In the genomic region with DNA sequence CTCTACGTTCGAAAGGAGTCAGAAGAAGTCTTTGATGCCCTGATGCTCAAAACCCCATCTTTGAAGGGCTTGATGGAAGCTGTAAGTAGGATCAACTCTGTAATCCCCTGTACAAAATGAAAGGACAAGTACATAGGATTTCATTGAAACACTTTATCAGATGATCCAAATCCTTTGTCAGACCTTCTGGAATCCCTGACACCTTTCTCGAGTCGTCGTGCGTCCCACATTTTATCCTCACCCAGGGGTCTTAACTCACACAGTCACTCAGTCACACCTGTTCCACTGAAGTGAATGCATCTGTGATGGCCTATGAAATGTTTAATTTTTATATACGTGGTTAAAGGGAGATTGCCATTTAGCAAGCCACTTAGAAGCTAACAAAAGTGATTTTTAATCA, we compare ENCODE assay signal across 22 cellular contexts. TPM values are rescaled to one million over a fixed set of nuclear protein-coding genes. Genes with fewer than 3 reads are reported as not detected.
DNase-seq lines count a peak whose midpoint lies in the region; ATAC-seq, FAIRE-seq and TF ChIP-seq lines count a peak whose summit lies in the region.
"Had no signal": no experiment of that assay in that cellular context is flagged by ENCODE, and none has a peak within 500 bp of the region (broad histone marks: within the 10 kb centered on the region; RNA-seq: fewer than 3 reads in every experiment).

No MANE protein-coding gene starts in this region.

- TF ChIP-seq CTCF in HepG2 (CRISPR knock-in tag; IDR thresholded peaks at IDR 0.05) (no peak), right lobe of liver (IDR thresholded peaks at IDR 0.05) (no peak), WERI-Rb-1 (IDR thresholded peaks at IDR 0.05; ENCODE audit: low read depth, low read length) (no peak), CD14-positive monocyte (IDR thresholded peaks at IDR 0.05) (no peak)

- H4K20me1 ChIP-seq in HepG2 (ENCODE audit: insufficient read depth, low read length) = no peaks in the 10 kb centered on the region

- intact Hi-C loops in HepG2 (cut with micrococcal nuclease; ENCODE audit: unreplicated experiment) = no loop called here
- intact Hi-C loops in right lobe of liver (cut with DNase I) = no loop called here
- intact Hi-C loops in CD14-positive monocyte (cut with micrococcal nuclease) = no loop called here

- H3K27me3 Mint-ChIP-seq in CD14-positive monocyte (ENCODE audit: low read depth in 3 of 3) = peaks cover 2 to 4% (median 3%) of the 10 kb centered on the region in 3 donors
- H3K27me3 Mint-ChIP-seq: CD4-positive, alpha-beta T cell had no signal

- CTCF ChIA-PET in HepG2 (lab: Yijun Ruan, JAX; ENCODE audit: low intra/inter-chr PET ratio, low total read pairs) = no interaction called here

- peaks cover 11% of the 10 kb centered on the region for H3K4me1 Mint-ChIP-seq in CD14-positive monocyte

- H3K9ac ChIP-seq in HepG2 (ENCODE audit: insufficient read depth, low read depth, low read length) = no peak overlapping the region
- no peak overlapping the region for H3K9ac ChIP-seq in skeletal muscle tissue (ENCODE audit: low read depth in 1 of 3, low read length in 3 of 3)
- H3K9ac ChIP-seq: GM23248 had no signal

- H3K4me3 Mint-ChIP-seq in CD14-positive monocyte = no peak overlapping the region
- H3K4me3 Mint-ChIP-seq: CD4-positive, alpha-beta T cell had no signal

- ATAC-seq in HepG2 (no peak), right lobe of liver (no peak)

- H3K27me3 ChIP-seq in HepG2 (ENCODE audit: control insufficient read depth in 1 of 2, insufficient read depth in 2 of 2, low read length in 2 of 2) = no peaks in the 10 kb centered on the region
- H3K27me3 ChIP-seq in right lobe of liver = no peaks in the 10 kb centered on the region
- no peaks in the 10 kb centered on the region for H3K27me3 ChIP-seq in WERI-Rb-1 (ENCODE audit: insufficient read depth, low read depth, severe bottlenecking)
- H3K27me3 ChIP-seq in skeletal muscle tissue (ENCODE audit: control insufficient read depth in 3 of 3, insufficient read depth in 3 of 3, low read length in 3 of 3) = no peaks in the 10 kb centered on the region
- H3K27me3 ChIP-seq: BE2C had no signal

- no peak overlapping the region for H3K4me2 ChIP-seq in HepG2 (ENCODE audit: low read depth, low read length)

- BruUV-seq in HepG2 (replicated peaks; lab: Mats Ljungman, UMichigan) = TSS peak; percentile 24

- TF ChIP-seq EP300 in HepG2 (IDR thresholded peaks at IDR 0.05; ENCODE audit: low read depth in 2 of 2, low read length in 2 of 2) (no peak), HepG2 (CRISPR knock-in tag; IDR thresholded peaks at IDR 0.05; ENCODE audit: borderline replicate concordance) (no peak)

- H3K4me1 ChIP-seq in HepG2 (ENCODE audit: insufficient read depth, low read length) = no peaks in the 10 kb centered on the region
- H3K4me1 ChIP-seq in right lobe of liver = peaks cover 0 to 11% (median 4%) of the 10 kb centered on the region in 4 donors
- H3K4me1 ChIP-seq in skeletal muscle tissue (ENCODE audit: control insufficient read depth in 3 of 3, insufficient read depth in 3 of 3, low read length in 3 of 3) = peaks cover 4 to 16% (median 12%) of the 10 kb centered on the region in 3 donors
- H3K4me1 ChIP-seq: BE2C, Caco-2 had no signal

- in situ Hi-C loops in HepG2 (cut with HindIII; ENCODE audit: extremely low pct_ligation_motif_present, low pct_unique_long_range_greater_than_20kb) = no loop called here

- H3K4me3 ChIP-seq in HepG2 (replicated peaks in 1 of 3; ENCODE audit: insufficient read depth in 1 of 3, low read depth in 2 of 3, low read length in 3 of 3) (no peak overlapping the region), right lobe of liver (no peak overlapping the region), WERI-Rb-1 (ENCODE audit: low read depth, low read length) (no peak overlapping the region), skeletal muscle tissue (ENCODE audit: low read length in 3 of 3) (no peak overlapping the region)
- H3K4me3 ChIP-seq: GM23248, HAP-1 had no signal

- DNase-seq in HepG2 (ENCODE audit: low spot score) (no peak), right lobe of liver (no peak), WERI-Rb-1 (peak; percentile 59), superior temporal gyrus (ENCODE audit: extremely low spot score) (no peak), CD14-positive monocyte (ENCODE audit: low spot score) (no peak), T-helper 1 cell (no peak)
- DNase-seq: ACHN; BE2C; C1 segment of cervical spinal cord; Caco-2; CD4-positive, alpha-beta T cell; DMS153; DMS79; GDM1; GM23248; IMR-90 had no signal

- H3K36me3 Mint-ChIP-seq in CD14-positive monocyte = peaks cover 0 to 1% of the 10 kb centered on the region in 2 donors

- H3K9me3 Mint-ChIP-seq in CD14-positive monocyte = peaks cover 0 to 1% (median 0%) of the 10 kb centered on the region in 7 donors
- H3K9me3 Mint-ChIP-seq: CD4-positive, alpha-beta T cell had no signal

- over 99% methylated on average over 7 of the region's 7 CpGs for WGBS in HepG2 (ENCODE audit: low lambda C conversion rate)
- WGBS in right lobe of liver (ENCODE audit: insufficient coverage, low coverage, low lambda C conversion rate, missing lambda C conversion rate) = 78% methylated on average over 6 of the region's 7 CpGs

- H3K27ac Mint-ChIP-seq in CD14-positive monocyte = peak overlapping the region in 1 of 7 donors; percentile 15
- H3K27ac Mint-ChIP-seq: CD4-positive, alpha-beta T cell had no signal

- H3K36me3 ChIP-seq in HepG2 (replicated peaks in 1 of 2; ENCODE audit: control insufficient read depth in 1 of 2, insufficient read depth in 2 of 2, low read length in 2 of 2) (peaks cover 18 to 79% of the 10 kb centered on the region in 2 experiments), right lobe of liver (peaks cover 0 to 5% (median 3%) of the 10 kb centered on the region in 4 donors), WERI-Rb-1 (peaks cover 84% of the 10 kb centered on the region), skeletal muscle tissue (ENCODE audit: control insufficient read depth in 3 of 3, insufficient read depth in 3 of 3, low read length in 3 of 3) (peaks cover 0 to 9% (median 0%) of the 10 kb centered on the region in 3 donors)
- H3K36me3 ChIP-seq: BE2C had no signal

- TF ChIP-seq RAD21 in HepG2 (CRISPR knock-in tag; IDR thresholded peaks at IDR 0.05) = no peak

- H3K27ac ChIP-seq in HepG2 (ENCODE audit: extremely low read length, insufficient read depth, low read length) (no peak overlapping the region), right lobe of liver (no peak overlapping the region), WERI-Rb-1 (no peak overlapping the region; the same call in 1 of the 2 replicates), skeletal muscle tissue (ENCODE audit: low read depth, low read length) (peak overlapping the region; percentile 62)
- H3K27ac ChIP-seq: GM23248, HL-60 had no signal

- POLR2A ChIA-PET in HepG2 (lab: Yijun Ruan, JAX) = no interaction called here

- no peaks in the 10 kb centered on the region for H3K79me2 ChIP-seq in HepG2 (ENCODE audit: insufficient read depth, low read length)

- no peak overlapping the region for H2AFZ ChIP-seq in HepG2 (ENCODE audit: low read length)
- H2AFZ ChIP-seq: GM23248 had no signal

- no peak for TF ChIP-seq POLR2A in HepG2 (IDR thresholded peaks at IDR 0.05; ENCODE audit: insufficient read depth in 1 of 2, low read depth in 2 of 2, low read length in 2 of 2)
- no peak for TF ChIP-seq POLR2A in right lobe of liver (IDR thresholded peaks at IDR 0.05)

- H3K9me3 ChIP-seq in HepG2 (ENCODE audit: low read length) = no peaks in the 10 kb centered on the region
- H3K9me3 ChIP-seq in right lobe of liver = no peaks in the 10 kb centered on the region
- H3K9me3 ChIP-seq in WERI-Rb-1 (ENCODE audit: severe bottlenecking) = no peaks in the 10 kb centered on the region
- no peaks in the 10 kb centered on the region for H3K9me3 ChIP-seq in skeletal muscle tissue (ENCODE audit: control insufficient read depth in 3 of 3, low read length in 3 of 3)
- H3K9me3 ChIP-seq: BE2C, Caco-2, HAP-1 had no signal

- no peak for FAIRE-seq in HepG2 (lab: Jason Lieb, UNC)
- FAIRE-seq: A204.1, GM12892, GM18507 had no signal

RNA-seq across cellular contexts. Expression of a gene that starts 44.8 kb away (rescaled TPM):
- 10.6 and 12.0 TPM in 2 replicates for total RNA-seq in HepG2 (2016; rRNA removed; fragmentation: Illumina TruSeq; extraction: Trizol)
- 5.6 and 8.3 TPM in 2 replicates for total RNA-seq in HepG2 (2016; cell fraction: cytosol; rRNA removed; fragmentation: Illumina TruSeq; extraction: Trizol; ENCODE audit: low read depth)
- 10.0 and 12.7 TPM in 2 replicates for total RNA-seq in HepG2 (2016; cell fraction: insoluble cytoplasmic fraction; rRNA removed; fragmentation: Illumina TruSeq; extraction: Trizol)
- 5.3 and 6.5 TPM in 2 replicates for total RNA-seq in HepG2 (2016; cell fraction: membrane; rRNA removed; fragmentation: Illumina TruSeq; extraction: Trizol)
- total RNA-seq in HepG2 (2016; cell fraction: nucleus; rRNA removed; fragmentation: Illumina TruSeq; extraction: Trizol) = 19.5 and 21.6 TPM in 2 replicates
- 9.3 and 13.5 TPM in 2 replicates for polyA plus RNA-seq in HepG2 (2011; rRNA removed)
- polyA plus RNA-seq in HepG2 (2011; cell fraction: cytosol; rRNA removed) = 4.2 and 6.2 TPM in 2 replicates
- polyA plus RNA-seq in HepG2 (2011; cell fraction: nucleus; rRNA removed) = 25.1 and 30.9 TPM in 2 replicates
- 7.4 and 11.8 TPM in 2 replicates for polyA plus RNA-seq in HepG2 (2012)
- 0.66 and 1.2 TPM in 2 replicates for polyA plus RNA-seq in HepG2 (2016; cell fraction: cytosol; fragmentation: Illumina TruSeq; extraction: Trizol; ENCODE audit: low read depth)
- 8.6 and 8.8 TPM in 2 replicates for polyA plus RNA-seq in HepG2 (2016; cell fraction: insoluble cytoplasmic fraction; fragmentation: Illumina TruSeq; extraction: Trizol; ENCODE audit: low read depth)
- 1.7 and 1.9 TPM in 2 replicates for polyA plus RNA-seq in HepG2 (2016; cell fraction: membrane; fragmentation: Illumina TruSeq; extraction: Trizol; ENCODE audit: low read depth)
- 24.2 and 25.3 TPM in 2 replicates for polyA plus RNA-seq in HepG2 (2016; cell fraction: nucleus; fragmentation: Illumina TruSeq; extraction: Trizol; ENCODE audit: insufficient read depth, low read depth)
- 9.4 and 18.5 TPM in 2 replicates for polyA minus RNA-seq in HepG2 (2011; rRNA and poly(A)+ RNA removed; ENCODE audit: low replicate concordance)
- 4.8 and 5.4 TPM in 2 replicates for polyA minus RNA-seq in HepG2 (2011; cell fraction: cytosol; rRNA and poly(A)+ RNA removed)
- polyA minus RNA-seq in HepG2 (2011; cell fraction: nucleus; rRNA and poly(A)+ RNA removed) = 36.2 and 51.6 TPM in 2 replicates
- 10 to 100 TPM in 1 of 6 experiments, 1 to 10 TPM in 5; 3.5 to 11.2 (median 6.2) TPM for total RNA-seq in right lobe of liver
- total RNA-seq in skeletal muscle tissue = under 0.01 TPM
- polyA plus RNA-seq in CD14-positive monocyte = not detected

RNA-seq across cellular contexts. Expression of a gene that starts 47.0 kb away (rescaled TPM):
- total RNA-seq in HepG2 (2016; rRNA removed; fragmentation: Illumina TruSeq; extraction: Trizol) = 2.5 and 3.1 TPM in 2 replicates
- total RNA-seq in HepG2 (2016; cell fraction: cytosol; rRNA removed; fragmentation: Illumina TruSeq; extraction: Trizol; ENCODE audit: low read depth) = 0.53 and 0.71 TPM in 2 replicates
- total RNA-seq in HepG2 (2016; cell fraction: insoluble cytoplasmic fraction; rRNA removed; fragmentation: Illumina TruSeq; extraction: Trizol) = 2.6 and 2.9 TPM in 2 replicates
- total RNA-seq in HepG2 (2016; cell fraction: membrane; rRNA removed; fragmentation: Illumina TruSeq; extraction: Trizol) = 3.0 and 3.1 TPM in 2 replicates
- total RNA-seq in HepG2 (2016; cell fraction: nucleus; rRNA removed; fragmentation: Illumina TruSeq; extraction: Trizol) = 2.7 and 3.1 TPM in 2 replicates
- polyA plus RNA-seq in HepG2 (2011; rRNA removed) = 11.8 and 16.9 TPM in 2 replicates
- 5.0 and 9.2 TPM in 2 replicates for polyA plus RNA-seq in HepG2 (2011; cell fraction: cytosol; rRNA removed)
- polyA plus RNA-seq in HepG2 (2011; cell fraction: nucleus; rRNA removed) = 5.8 and 9.5 TPM in 2 replicates
- polyA plus RNA-seq in HepG2 (2012) = 8.7 and 11.2 TPM in 2 replicates
- 0.48 and 0.57 TPM in 2 replicates for polyA plus RNA-seq in HepG2 (2016; cell fraction: cytosol; fragmentation: Illumina TruSeq; extraction: Trizol; ENCODE audit: low read depth)
- 2.9 and 3.2 TPM in 2 replicates for polyA plus RNA-seq in HepG2 (2016; cell fraction: insoluble cytoplasmic fraction; fragmentation: Illumina TruSeq; extraction: Trizol; ENCODE audit: low read depth)
- 1.8 and 2.0 TPM in 2 replicates for polyA plus RNA-seq in HepG2 (2016; cell fraction: membrane; fragmentation: Illumina TruSeq; extraction: Trizol; ENCODE audit: low read depth)
- 4.8 and 5.6 TPM in 2 replicates for polyA plus RNA-seq in HepG2 (2016; cell fraction: nucleus; fragmentation: Illumina TruSeq; extraction: Trizol; ENCODE audit: insufficient read depth, low read depth)
- polyA minus RNA-seq in HepG2 (2011; rRNA and poly(A)+ RNA removed; ENCODE audit: low replicate concordance) = 22.9 and 78.5 TPM in 2 replicates
- 5.3 and 10.4 TPM in 2 replicates for polyA minus RNA-seq in HepG2 (2011; cell fraction: cytosol; rRNA and poly(A)+ RNA removed)
- 7.1 and 10.8 TPM in 2 replicates for polyA minus RNA-seq in HepG2 (2011; cell fraction: nucleus; rRNA and poly(A)+ RNA removed)
- total RNA-seq in right lobe of liver = 10 to 100 TPM; 10.9 to 40.1 (median 27.8) TPM
- total RNA-seq in skeletal muscle tissue = 11.5 TPM
- polyA plus RNA-seq in CD14-positive monocyte = 10 to 100 TPM; 21.0 to 25.3 TPM
